2 cellular contexts compared by ENCODE assay signal in the genomic region with DNA sequence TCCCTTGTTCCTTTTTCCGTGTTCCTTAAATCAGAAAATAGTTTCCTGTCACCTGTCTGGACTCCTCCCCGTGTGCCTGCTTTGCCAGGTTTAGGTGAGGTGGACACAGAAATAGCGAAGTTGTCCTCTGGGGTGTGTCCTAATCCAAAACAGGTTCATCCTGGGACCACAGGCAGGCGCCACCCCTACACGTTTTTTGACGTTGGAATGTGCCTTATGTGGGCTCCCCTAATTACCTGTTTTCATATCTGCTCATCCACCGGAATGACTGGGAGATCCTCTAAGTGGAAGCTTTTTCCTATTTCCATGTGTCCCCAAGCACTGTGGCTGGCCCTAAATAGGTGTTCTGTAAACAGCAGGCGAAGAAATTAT.
TF ChIP-seq lines count a peak whose summit lies in the region.

No MANE protein-coding gene starts in this region.

TF ChIP-seq in SK-N-SH, 30 proteins besides CTCF, POLR2A, EP300 and RAD21 (continued from another document):
- TF ChIP-seq, protein P1, sequence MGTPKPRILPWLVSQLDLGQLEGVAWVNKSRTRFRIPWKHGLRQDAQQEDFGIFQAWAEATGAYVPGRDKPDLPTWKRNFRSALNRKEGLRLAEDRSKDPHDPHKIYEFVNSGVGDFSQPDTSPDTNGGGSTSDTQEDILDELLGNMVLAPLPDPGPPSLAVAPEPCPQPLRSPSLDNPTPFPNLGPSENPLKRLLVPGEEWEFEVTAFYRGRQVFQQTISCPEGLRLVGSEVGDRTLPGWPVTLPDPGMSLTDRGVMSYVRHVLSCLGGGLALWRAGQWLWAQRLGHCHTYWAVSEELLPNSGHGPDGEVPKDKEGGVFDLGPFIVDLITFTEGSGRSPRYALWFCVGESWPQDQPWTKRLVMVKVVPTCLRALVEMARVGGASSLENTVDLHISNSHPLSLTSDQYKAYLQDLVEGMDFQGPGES (IDR thresholded peaks at IDR 0.05; ENCODE audit: low read depth, low read length), result no peak
- TF ChIP-seq, protein P2, sequence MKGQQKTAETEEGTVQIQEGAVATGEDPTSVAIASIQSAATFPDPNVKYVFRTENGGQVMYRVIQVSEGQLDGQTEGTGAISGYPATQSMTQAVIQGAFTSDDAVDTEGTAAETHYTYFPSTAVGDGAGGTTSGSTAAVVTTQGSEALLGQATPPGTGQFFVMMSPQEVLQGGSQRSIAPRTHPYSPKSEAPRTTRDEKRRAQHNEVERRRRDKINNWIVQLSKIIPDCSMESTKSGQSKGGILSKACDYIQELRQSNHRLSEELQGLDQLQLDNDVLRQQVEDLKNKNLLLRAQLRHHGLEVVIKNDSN (IDR thresholded peaks at IDR 0.05; ENCODE audit: borderline replicate concordance, low read depth), result no peak
- no peak for TF ChIP-seq GATA2 (CRISPR knock-in tag; IDR thresholded peaks at IDR 0.05)
- no peak for TF ChIP-seq SMC3 (IDR thresholded peaks at IDR 0.05; ENCODE audit: low read depth, low read length)
- TF ChIP-seq FOXM1 (IDR thresholded peaks at IDR 0.05; ENCODE audit: low read depth), result no peak
- TF ChIP-seq, protein P3, sequence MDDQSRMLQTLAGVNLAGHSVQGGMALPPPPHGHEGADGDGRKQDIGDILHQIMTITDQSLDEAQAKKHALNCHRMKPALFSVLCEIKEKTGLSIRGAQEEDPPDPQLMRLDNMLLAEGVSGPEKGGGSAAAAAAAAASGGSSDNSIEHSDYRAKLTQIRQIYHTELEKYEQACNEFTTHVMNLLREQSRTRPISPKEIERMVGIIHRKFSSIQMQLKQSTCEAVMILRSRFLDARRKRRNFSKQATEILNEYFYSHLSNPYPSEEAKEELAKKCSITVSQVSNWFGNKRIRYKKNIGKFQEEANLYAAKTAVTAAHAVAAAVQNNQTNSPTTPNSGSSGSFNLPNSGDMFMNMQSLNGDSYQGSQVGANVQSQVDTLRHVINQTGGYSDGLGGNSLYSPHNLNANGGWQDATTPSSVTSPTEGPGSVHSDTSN (IDR thresholded peaks at IDR 0.05), result no peak

TF ChIP-seq in SK-N-SH treated with all-trans-retinoic acid at 6 μM for 48 hours, 23 proteins besides CTCF, POLR2A, EP300 and RAD21 (continued from another document):
- TF ChIP-seq, protein P4, sequence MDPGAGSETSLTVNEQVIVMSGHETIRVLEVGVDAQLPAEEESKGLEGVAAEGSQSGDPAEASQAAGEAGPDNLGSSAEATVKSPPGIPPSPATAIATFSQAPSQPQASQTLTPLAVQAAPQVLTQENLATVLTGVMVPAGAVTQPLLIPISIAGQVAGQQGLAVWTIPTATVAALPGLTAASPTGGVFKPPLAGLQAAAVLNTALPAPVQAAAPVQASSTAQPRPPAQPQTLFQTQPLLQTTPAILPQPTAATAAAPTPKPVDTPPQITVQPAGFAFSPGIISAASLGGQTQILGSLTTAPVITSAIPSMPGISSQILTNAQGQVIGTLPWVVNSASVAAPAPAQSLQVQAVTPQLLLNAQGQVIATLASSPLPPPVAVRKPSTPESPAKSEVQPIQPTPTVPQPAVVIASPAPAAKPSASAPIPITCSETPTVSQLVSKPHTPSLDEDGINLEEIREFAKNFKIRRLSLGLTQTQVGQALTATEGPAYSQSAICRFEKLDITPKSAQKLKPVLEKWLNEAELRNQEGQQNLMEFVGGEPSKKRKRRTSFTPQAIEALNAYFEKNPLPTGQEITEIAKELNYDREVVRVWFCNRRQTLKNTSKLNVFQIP (CRISPR knock-in tag; IDR thresholded peaks at IDR 0.05; ENCODE audit: borderline replicate concordance, low read depth), result no peak
- TF ChIP-seq, protein P5, sequence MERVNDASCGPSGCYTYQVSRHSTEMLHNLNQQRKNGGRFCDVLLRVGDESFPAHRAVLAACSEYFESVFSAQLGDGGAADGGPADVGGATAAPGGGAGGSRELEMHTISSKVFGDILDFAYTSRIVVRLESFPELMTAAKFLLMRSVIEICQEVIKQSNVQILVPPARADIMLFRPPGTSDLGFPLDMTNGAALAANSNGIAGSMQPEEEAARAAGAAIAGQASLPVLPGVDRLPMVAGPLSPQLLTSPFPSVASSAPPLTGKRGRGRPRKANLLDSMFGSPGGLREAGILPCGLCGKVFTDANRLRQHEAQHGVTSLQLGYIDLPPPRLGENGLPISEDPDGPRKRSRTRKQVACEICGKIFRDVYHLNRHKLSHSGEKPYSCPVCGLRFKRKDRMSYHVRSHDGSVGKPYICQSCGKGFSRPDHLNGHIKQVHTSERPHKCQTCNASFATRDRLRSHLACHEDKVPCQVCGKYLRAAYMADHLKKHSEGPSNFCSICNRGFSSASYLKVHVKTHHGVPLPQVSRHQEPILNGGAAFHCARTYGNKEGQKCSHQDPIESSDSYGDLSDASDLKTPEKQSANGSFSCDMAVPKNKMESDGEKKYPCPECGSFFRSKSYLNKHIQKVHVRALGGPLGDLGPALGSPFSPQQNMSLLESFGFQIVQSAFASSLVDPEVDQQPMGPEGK (CRISPR knock-in tag; IDR thresholded peaks at IDR 0.05; ENCODE audit: borderline replicate concordance), result no peak
- TF ChIP-seq SNAI2 (CRISPR knock-in tag; IDR thresholded peaks at IDR 0.05), result no peak
- TF ChIP-seq GLIS3 (CRISPR knock-in tag; IDR thresholded peaks at IDR 0.05), result no peak
- TF ChIP-seq, protein P6, sequence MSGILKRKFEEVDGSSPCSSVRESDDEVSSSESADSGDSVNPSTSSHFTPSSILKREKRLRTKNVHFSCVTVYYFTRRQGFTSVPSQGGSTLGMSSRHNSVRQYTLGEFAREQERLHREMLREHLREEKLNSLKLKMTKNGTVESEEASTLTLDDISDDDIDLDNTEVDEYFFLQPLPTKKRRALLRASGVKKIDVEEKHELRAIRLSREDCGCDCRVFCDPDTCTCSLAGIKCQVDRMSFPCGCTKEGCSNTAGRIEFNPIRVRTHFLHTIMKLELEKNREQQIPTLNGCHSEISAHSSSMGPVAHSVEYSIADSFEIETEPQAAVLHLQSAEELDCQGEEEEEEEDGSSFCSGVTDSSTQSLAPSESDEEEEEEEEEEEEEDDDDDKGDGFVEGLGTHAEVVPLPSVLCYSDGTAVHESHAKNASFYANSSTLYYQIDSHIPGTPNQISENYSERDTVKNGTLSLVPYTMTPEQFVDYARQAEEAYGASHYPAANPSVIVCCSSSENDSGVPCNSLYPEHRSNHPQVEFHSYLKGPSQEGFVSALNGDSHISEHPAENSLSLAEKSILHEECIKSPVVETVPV (CRISPR knock-in tag; IDR thresholded peaks at IDR 0.05), result no peak
